Comparison of ENCODE assay signal across 9 cellular contexts in the genomic region with DNA sequence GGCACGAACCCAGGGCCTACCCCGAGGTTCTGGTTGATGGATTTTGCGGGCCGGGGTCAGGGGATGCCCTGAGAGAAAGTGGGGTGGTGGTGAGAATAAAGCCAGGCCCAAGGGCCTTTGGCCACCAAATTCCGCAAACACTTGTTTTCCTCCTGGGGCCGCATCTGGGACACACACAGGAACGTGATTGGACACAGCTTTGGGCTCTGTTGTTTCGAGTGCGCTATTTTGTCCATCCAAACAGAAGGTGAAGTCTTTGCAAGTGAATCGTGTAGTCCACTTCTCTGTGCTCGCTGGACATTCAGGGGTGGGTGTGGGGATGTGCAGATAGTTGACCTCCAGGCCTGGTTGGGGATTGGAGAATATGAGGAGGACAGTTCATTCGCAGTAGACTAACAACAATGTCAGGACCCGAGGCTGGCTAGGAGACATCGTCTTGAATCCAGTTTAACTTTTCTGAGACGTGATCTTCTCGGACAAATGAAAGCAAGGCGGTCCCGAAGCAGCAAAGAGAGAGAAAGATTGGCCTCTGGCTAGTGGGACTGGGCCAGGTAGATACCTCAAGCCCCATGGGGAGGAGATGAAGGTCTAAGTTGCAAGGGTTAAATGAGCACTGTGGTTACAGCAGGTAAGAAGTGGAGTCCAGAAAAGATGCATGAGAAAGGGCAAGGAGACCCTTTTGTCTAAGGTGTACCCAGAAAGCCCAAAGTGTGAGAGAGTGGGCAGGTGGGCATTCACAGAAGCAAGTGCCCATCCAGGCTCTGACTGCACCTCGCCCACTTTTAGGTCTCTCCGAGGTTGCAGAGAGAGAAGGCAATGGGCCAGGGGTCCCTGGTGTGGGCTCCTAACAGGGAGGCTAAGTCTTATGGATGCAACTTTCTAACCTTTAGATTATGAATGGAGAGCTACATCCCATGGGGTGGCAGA. TPM values are rescaled to one million over a fixed set of nuclear protein-coding genes. Genes with fewer than 3 reads are reported as not detected.
DNase-seq lines count a peak whose midpoint lies in the region; ATAC-seq and TF ChIP-seq lines count a peak whose summit lies in the region.
"Had no signal": no experiment of that assay in that cellular context is flagged by ENCODE, and none has a peak within 500 bp of the region (broad histone marks: within the 10 kb centered on the region; RNA-seq: fewer than 3 reads in every experiment).

No MANE protein-coding gene starts in this region.

- H2AFZ ChIP-seq in Loucy (ENCODE audit: low read length) (peak overlapping the region; percentile 84; the same call in 1 of the 2 replicates), neural progenitor cell (replicated peaks) (peak overlapping the region; percentile 44)

- DNase-seq in AG10803 (ENCODE audit: low read depth) (no peak), neural progenitor cell (ENCODE audit: low spot score) (no peak), AG20443 (ENCODE audit: low spot score) (no peak), NCI-H2107 treated with DMSO at 0.1 percent for 48 hours (lab: John Stamatoyannopoulos, UW; ENCODE audit: unreplicated experiment) (no peak)
- DNase-seq in effector CD4-positive, alpha-beta T cell, result no peak
- DNase-seq: small intestine had no signal

- peak overlapping the region; percentile 53 for H3K9ac ChIP-seq in Loucy (ENCODE audit: low read depth, low read length, poor library complexity, severe bottlenecking)
- no peak overlapping the region for H3K9ac ChIP-seq in neural progenitor cell

- peak overlapping the region; percentile 27 for H3K4me3 Mint-ChIP-seq in dendritic cell treated with granulocyte-macrophage colony-stimulating factor and Interleukin-4, amounts not matched to agents 40 ng/mL and 50 ng/mL, for 4 days
- peak overlapping the region; percentile 89 for H3K4me3 Mint-ChIP-seq in neural progenitor cell

- H3K36me3 ChIP-seq in Loucy (ENCODE audit: insufficient read depth, low read length) (no peaks in the 10 kb centered on the region), neural progenitor cell (no peaks in the 10 kb centered on the region)

- no peak for ATAC-seq in HG03521 (IDR thresholded peaks at IDR 0.05; ENCODE audit: unreplicated experiment)

- H3K27ac Mint-ChIP-seq in dendritic cell treated with granulocyte-macrophage colony-stimulating factor and Interleukin-4, amounts not matched to agents 40 ng/mL and 50 ng/mL, for 4 days, result no peak overlapping the region
- peak overlapping the region; percentile 21 for H3K27ac Mint-ChIP-seq in neural progenitor cell

- peaks cover 47% of the 10 kb centered on the region for H3K4me1 Mint-ChIP-seq in dendritic cell treated with granulocyte-macrophage colony-stimulating factor and Interleukin-4, amounts not matched to agents 40 ng/mL and 50 ng/mL, for 4 days (ENCODE audit: low read depth)
- H3K4me1 Mint-ChIP-seq in neural progenitor cell, result peaks cover 14% of the 10 kb centered on the region

- H3K9me3 Mint-ChIP-seq in dendritic cell treated with granulocyte-macrophage colony-stimulating factor and Interleukin-4, amounts not matched to agents 40 ng/mL and 50 ng/mL, for 4 days, result no peaks in the 10 kb centered on the region
- H3K9me3 Mint-ChIP-seq in neural progenitor cell, result no peaks in the 10 kb centered on the region

- no peaks in the 10 kb centered on the region for H3F3A ChIP-seq in Loucy (ENCODE audit: low read depth)
- H3F3A ChIP-seq in neural progenitor cell (ENCODE audit: low read depth), result peaks cover 12% of the 10 kb centered on the region

- H4K20me1 ChIP-seq in Loucy (ENCODE audit: insufficient read depth, low read length, poor library complexity, severe bottlenecking) (no peaks in the 10 kb centered on the region), neural progenitor cell (ENCODE audit: low read depth) (no peaks in the 10 kb centered on the region)

- H3K4me2 ChIP-seq in Loucy (ENCODE audit: low read depth, low read length, poor library complexity, severe bottlenecking), result peak overlapping the region; percentile 83
- H3K4me2 ChIP-seq in neural progenitor cell, result peak overlapping the region; percentile 72

- TF ChIP-seq CTCF in AG10803 (conservative IDR thresholded peaks at IDR 0.05; ENCODE audit: low read length) (no peak), Loucy (conservative IDR thresholded peaks at IDR 0.05; ENCODE audit: low read length) (no peak), neural progenitor cell (IDR thresholded peaks at IDR 0.05) (no peak)

- H3K27ac ChIP-seq in neural progenitor cell, result no peak overlapping the region

- H3K9me3 ChIP-seq in Loucy (ENCODE audit: insufficient read depth, low read depth, low read length), result no peaks in the 10 kb centered on the region
- H3K9me3 ChIP-seq in neural progenitor cell (ENCODE audit: low read depth), result no peaks in the 10 kb centered on the region

- no peaks in the 10 kb centered on the region for H3K36me3 Mint-ChIP-seq in dendritic cell treated with granulocyte-macrophage colony-stimulating factor and Interleukin-4, amounts not matched to agents 40 ng/mL and 50 ng/mL, for 4 days (ENCODE audit: low read depth)
- peaks cover 17% of the 10 kb centered on the region for H3K36me3 Mint-ChIP-seq in neural progenitor cell

- H3K9me2 ChIP-seq in Loucy (replicated peaks; ENCODE audit: low read depth, low read length), result no peaks in the 10 kb centered on the region

- intact Hi-C loops in dendritic cell treated with granulocyte-macrophage colony-stimulating factor and Interleukin-4, amounts not matched to agents 40 ng/mL and 50 ng/mL, for 4 days (cut with micrococcal nuclease), result no loop called here

- no peaks in the 10 kb centered on the region for H3K27me3 ChIP-seq in Loucy (ENCODE audit: insufficient read depth, low read length, poor library complexity, severe bottlenecking)
- H3K27me3 ChIP-seq in neural progenitor cell, result peaks cover 15% of the 10 kb centered on the region

- H3K79me2 ChIP-seq in Loucy (ENCODE audit: insufficient read depth, low read length) (no peaks in the 10 kb centered on the region), neural progenitor cell (ENCODE audit: low read depth) (no peaks in the 10 kb centered on the region)

- H3K4me3 ChIP-seq in AG10803 (ENCODE audit: low read length) (peak overlapping the region; percentile 26; the same call in 1 of the 2 replicates), Loucy (ENCODE audit: low read length, poor library complexity, severe bottlenecking) (peak overlapping the region; percentile 96), neural progenitor cell (peak overlapping the region; percentile 93)

- H3K4me1 ChIP-seq in Loucy (ENCODE audit: insufficient read depth, low read length, poor library complexity, severe bottlenecking), result peaks cover 13% of the 10 kb centered on the region
- peaks cover 9% of the 10 kb centered on the region for H3K4me1 ChIP-seq in neural progenitor cell

- H3K27me3 Mint-ChIP-seq in dendritic cell treated with granulocyte-macrophage colony-stimulating factor and Interleukin-4, amounts not matched to agents 40 ng/mL and 50 ng/mL, for 4 days, result peaks cover 56% of the 10 kb centered on the region
- H3K27me3 Mint-ChIP-seq in neural progenitor cell (ENCODE audit: insufficient read depth, low read depth), result peaks cover 8% of the 10 kb centered on the region

RNA-seq across cellular contexts. Expression of a gene that starts 0.8 kb away (rescaled TPM):
- total RNA-seq in neural progenitor cell (ENCODE audit: low replicate concordance), result 20.1 and 46.5 TPM in 2 replicates

RNA-seq across cellular contexts. Expression of a gene that starts 17.9 kb away (rescaled TPM):
- 5.2 and 21.5 TPM in 2 replicates for total RNA-seq in neural progenitor cell (ENCODE audit: low replicate concordance)

RNA-seq across cellular contexts. Expression of a gene that starts 45.4 kb away (rescaled TPM):
- 4.1 and 6.0 TPM in 2 replicates for total RNA-seq in neural progenitor cell (ENCODE audit: low replicate concordance)

RNA-seq across cellular contexts. Expression of a gene that starts 47.4 kb away (rescaled TPM):
- not detected in 2 replicates for total RNA-seq in neural progenitor cell (ENCODE audit: low replicate concordance)

Comparison
In these comparisons a context has a peak if more than half of its experiments do, and no peak if none do; other contexts are left out.
1. H3K4me3 ChIP-seq: peak in every context shown above with its lines; median percentile 96 in Loucy; 93 in neural progenitor cell; 26 in AG10803.